20 cellular contexts compared by ENCODE assay signal in the genomic region with DNA sequence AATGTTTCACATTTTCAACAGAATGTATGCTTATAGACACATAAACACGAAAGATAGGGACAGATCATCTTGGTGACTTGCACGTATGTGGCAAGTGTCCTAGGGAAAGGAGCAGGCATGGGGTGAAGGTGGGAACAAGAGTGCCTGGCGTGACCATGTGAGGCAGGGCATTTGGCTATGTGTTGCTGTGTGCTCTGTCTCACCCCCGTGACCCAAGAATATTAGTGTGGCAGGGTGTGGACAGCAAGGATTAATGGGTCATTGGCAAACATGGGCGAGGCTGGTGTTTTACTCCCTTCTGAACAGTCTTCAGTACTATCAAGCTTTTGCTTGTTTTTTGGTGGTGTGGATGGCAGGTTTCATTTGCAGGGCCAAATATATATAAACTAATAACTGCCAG. TPM values are rescaled to one million over a fixed set of nuclear protein-coding genes. Genes with fewer than 3 reads are reported as not detected.
DNase-seq lines count a peak whose midpoint lies in the region; ATAC-seq and TF ChIP-seq lines count a peak whose summit lies in the region.
"Had no signal": no experiment of that assay in that cellular context is flagged by ENCODE, and none has a peak within 500 bp of the region (broad histone marks: within the 10 kb centered on the region; RNA-seq: fewer than 3 reads in every experiment).

No MANE protein-coding gene starts in this region.

- H3K9me3 Mint-ChIP-seq in mesothelial cell of epicardium, result no peaks in the 10 kb centered on the region

- H3K36me3 ChIP-seq in Peyer's patch (no peaks in the 10 kb centered on the region), psoas muscle (ENCODE audit: insufficient read depth in 1 of 2, low read depth in 1 of 2) (no peaks in the 10 kb centered on the region)
- H3K36me3 ChIP-seq: HAP-1, ovary had no signal

- peaks cover 10% of the 10 kb centered on the region for H3K4me1 Mint-ChIP-seq in mesothelial cell of epicardium

- peak overlapping the region; percentile 14 for H3K4me3 Mint-ChIP-seq in mesothelial cell of epicardium

- H3K4me3 ChIP-seq in Peyer's patch (no peak overlapping the region), psoas muscle (no peak overlapping the region)
- H3K4me3 ChIP-seq: HAP-1, ovary had no signal

- H3K4me1 ChIP-seq in Peyer's patch (peaks cover 2 to 14% (median 8%) of the 10 kb centered on the region in 4 donors), psoas muscle (peaks cover 16% of the 10 kb centered on the region)
- H3K4me1 ChIP-seq: foreskin keratinocyte, HAP-1 had no signal

- WGBS in psoas muscle, 3 donors, result 32 to 61% (median 46%) methylated on average over 5 of the region's 5 CpGs

- H3K27me3 Mint-ChIP-seq in mesothelial cell of epicardium (ENCODE audit: low read depth), result peaks cover 67% of the 10 kb centered on the region

- intact Hi-C loops in psoas muscle (cut with DNase I), result no loop called here

- peak; percentile 23 to 74 (median 53) for ATAC-seq in psoas muscle
- ATAC-seq in HG02642 (IDR thresholded peaks at IDR 0.05; ENCODE audit: poor library complexity, unreplicated experiment), result no peak

- H3K27me3 ChIP-seq in Peyer's patch (no peaks in the 10 kb centered on the region), psoas muscle (ENCODE audit: insufficient read depth in 3 of 3, low read length in 2 of 3) (no peaks in the 10 kb centered on the region)
- H3K27me3 ChIP-seq: ovary had no signal

- peak in 1 of 2 donors; percentile 23 for TF ChIP-seq POLR2A in Peyer's patch (IDR thresholded peaks at IDR 0.05)

- H3K27ac Mint-ChIP-seq in mesothelial cell of epicardium, result no peak overlapping the region

- TF ChIP-seq CTCF in Peyer's patch (IDR thresholded peaks at IDR 0.05) (no peak), mesothelial cell of epicardium (IDR thresholded peaks at IDR 0.05; ENCODE audit: unreplicated experiment) (no peak), psoas muscle (IDR thresholded peaks at IDR 0.05) (no peak)

- no peaks in the 10 kb centered on the region for H3K9me3 ChIP-seq in Peyer's patch
- H3K9me3 ChIP-seq in psoas muscle, result no peaks in the 10 kb centered on the region
- H3K9me3 ChIP-seq: HAP-1, ovary had no signal

- H3K27ac ChIP-seq in Peyer's patch, result peak overlapping the region in 3 of 4 donors; percentile 68 to 87 (median 76)
- H3K27ac ChIP-seq in psoas muscle, result no peak overlapping the region
- H3K27ac ChIP-seq: foreskin keratinocyte, KMS-11, ovary had no signal

- H3K36me3 Mint-ChIP-seq in mesothelial cell of epicardium, result no peaks in the 10 kb centered on the region

- DNase-seq in HT-29 (ENCODE audit: low spot score) (peak; percentile 9), Peyer's patch (peak in 2 of 3 donors; percentile 69 to 73), mesothelial cell of epicardium (ENCODE audit: low spot score in 2 of 2, unreplicated experiment in 2 of 2) (no peak), psoas muscle (no peak), DMS79 treated with DMSO at 0.1 percent for 48 hours (lab: John Stamatoyannopoulos, UW) (no peak)
- DNase-seq in activated effector memory CD4-positive, alpha-beta T cell treated with Interleukin-2 at 50 U/mL for 16 hours, result no peak
- DNase-seq: activated CD4-positive, CD25-positive, alpha-beta regulatory T cell; AML-193; aorta; EL; hypothalamus; ovary had no signal

RNA-seq across cellular contexts. Expression of gene VWA3B, which starts 1.3 kb away (rescaled TPM):
- total RNA-seq in HT-29 (2014; rRNA removed; shearing (Covaris generic)), result not detected in 2 replicates
- total RNA-seq in Peyer's patch (under 1 TPM in 1 of 4 donors, not detected in 3; 0.27 TPM), mesothelial cell of epicardium (not detected in 3 replicates), psoas muscle (under 1 TPM in 2 of 4 donors, not detected in 2; 0.22 to 0.24 TPM)
- polyA plus RNA-seq in psoas muscle, result under 1 TPM in 2 of 3 donors, not detected in 1; 0.01 to 0.20 TPM
- total RNA-seq: endothelial cell of umbilical vein; kidney epithelial cell; mesenteric fat pad; T-helper 2 cell treated with Interferon-gamma antibody and Interleukin-4, amounts not matched to agents 100 ng/mL and 5 ng/mL, for 36 hours had no signal
- polyA plus RNA-seq: endothelial cell of umbilical vein had no signal

Comparison
In these comparisons a context has a peak if more than half of its experiments do, and no peak if none do; other contexts are left out.
1. DNase-seq: peak in HT-29 (single experiment) and Peyer's patch (2 of 3); none in mesothelial cell of epicardium (0 of 2), psoas muscle (0 of 2), DMS79 treated with DMSO at 0.1 percent for 48 hours (single experiment) and activated effector memory CD4-positive, alpha-beta T cell treated with Interleukin-2 at 50 U/mL for 16 hours (single experiment).